2 cellular contexts compared by ENCODE assay signal in the genomic region with DNA sequence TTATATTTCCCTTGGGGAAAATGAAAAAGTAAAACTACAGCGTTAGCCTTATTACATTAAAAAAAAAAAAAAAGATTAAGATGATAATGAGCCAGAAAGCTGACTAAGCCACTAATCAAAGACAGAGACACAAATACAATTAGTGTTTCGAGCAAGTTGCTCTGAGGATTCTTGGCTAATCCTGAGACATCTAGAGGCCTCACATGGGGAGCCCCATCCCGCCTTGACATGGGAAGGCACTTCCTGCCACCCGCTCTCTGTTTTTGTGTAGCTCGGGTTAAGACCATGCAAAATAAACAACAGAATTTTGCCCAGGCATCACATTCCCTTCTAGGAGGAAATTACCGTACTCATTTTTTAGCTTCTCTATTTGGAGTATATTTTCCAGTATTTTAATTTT.
TF ChIP-seq lines count a peak whose summit lies in the region.

No MANE protein-coding gene starts in this region.

TF ChIP-seq in GM23338, 12 proteins besides CTCF, POLR2A, EP300 and RAD21 (continued from another document):
- TF ChIP-seq ZNF331 (CRISPR knock-in tag; IDR thresholded peaks at IDR 0.05; ENCODE audit: low read depth) (no peak), ZNF114 (CRISPR knock-in tag; IDR thresholded peaks at IDR 0.05) (no peak), EZH2phosphoT487 (IDR thresholded peaks at IDR 0.05; ENCODE audit: unreplicated experiment) (no peak), CREB1 (CRISPR knock-in tag; IDR thresholded peaks at IDR 0.05; ENCODE audit: low read depth) (no peak), JUNB (IDR thresholded peaks at IDR 0.05; ENCODE audit: unreplicated experiment) (no peak), STAT1 (IDR thresholded peaks at IDR 0.05; ENCODE audit: unreplicated experiment) (no peak)
- TF ChIP-seq, protein P1, sequence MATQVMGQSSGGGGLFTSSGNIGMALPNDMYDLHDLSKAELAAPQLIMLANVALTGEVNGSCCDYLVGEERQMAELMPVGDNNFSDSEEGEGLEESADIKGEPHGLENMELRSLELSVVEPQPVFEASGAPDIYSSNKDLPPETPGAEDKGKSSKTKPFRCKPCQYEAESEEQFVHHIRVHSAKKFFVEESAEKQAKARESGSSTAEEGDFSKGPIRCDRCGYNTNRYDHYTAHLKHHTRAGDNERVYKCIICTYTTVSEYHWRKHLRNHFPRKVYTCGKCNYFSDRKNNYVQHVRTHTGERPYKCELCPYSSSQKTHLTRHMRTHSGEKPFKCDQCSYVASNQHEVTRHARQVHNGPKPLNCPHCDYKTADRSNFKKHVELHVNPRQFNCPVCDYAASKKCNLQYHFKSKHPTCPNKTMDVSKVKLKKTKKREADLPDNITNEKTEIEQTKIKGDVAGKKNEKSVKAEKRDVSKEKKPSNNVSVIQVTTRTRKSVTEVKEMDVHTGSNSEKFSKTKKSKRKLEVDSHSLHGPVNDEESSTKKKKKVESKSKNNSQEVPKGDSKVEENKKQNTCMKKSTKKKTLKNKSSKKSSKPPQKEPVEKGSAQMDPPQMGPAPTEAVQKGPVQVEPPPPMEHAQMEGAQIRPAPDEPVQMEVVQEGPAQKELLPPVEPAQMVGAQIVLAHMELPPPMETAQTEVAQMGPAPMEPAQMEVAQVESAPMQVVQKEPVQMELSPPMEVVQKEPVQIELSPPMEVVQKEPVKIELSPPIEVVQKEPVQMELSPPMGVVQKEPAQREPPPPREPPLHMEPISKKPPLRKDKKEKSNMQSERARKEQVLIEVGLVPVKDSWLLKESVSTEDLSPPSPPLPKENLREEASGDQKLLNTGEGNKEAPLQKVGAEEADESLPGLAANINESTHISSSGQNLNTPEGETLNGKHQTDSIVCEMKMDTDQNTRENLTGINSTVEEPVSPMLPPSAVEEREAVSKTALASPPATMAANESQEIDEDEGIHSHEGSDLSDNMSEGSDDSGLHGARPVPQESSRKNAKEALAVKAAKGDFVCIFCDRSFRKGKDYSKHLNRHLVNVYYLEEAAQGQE (IDR thresholded peaks at IDR 0.05; ENCODE audit: unreplicated experiment): no peak
- TF ChIP-seq, protein P2, sequence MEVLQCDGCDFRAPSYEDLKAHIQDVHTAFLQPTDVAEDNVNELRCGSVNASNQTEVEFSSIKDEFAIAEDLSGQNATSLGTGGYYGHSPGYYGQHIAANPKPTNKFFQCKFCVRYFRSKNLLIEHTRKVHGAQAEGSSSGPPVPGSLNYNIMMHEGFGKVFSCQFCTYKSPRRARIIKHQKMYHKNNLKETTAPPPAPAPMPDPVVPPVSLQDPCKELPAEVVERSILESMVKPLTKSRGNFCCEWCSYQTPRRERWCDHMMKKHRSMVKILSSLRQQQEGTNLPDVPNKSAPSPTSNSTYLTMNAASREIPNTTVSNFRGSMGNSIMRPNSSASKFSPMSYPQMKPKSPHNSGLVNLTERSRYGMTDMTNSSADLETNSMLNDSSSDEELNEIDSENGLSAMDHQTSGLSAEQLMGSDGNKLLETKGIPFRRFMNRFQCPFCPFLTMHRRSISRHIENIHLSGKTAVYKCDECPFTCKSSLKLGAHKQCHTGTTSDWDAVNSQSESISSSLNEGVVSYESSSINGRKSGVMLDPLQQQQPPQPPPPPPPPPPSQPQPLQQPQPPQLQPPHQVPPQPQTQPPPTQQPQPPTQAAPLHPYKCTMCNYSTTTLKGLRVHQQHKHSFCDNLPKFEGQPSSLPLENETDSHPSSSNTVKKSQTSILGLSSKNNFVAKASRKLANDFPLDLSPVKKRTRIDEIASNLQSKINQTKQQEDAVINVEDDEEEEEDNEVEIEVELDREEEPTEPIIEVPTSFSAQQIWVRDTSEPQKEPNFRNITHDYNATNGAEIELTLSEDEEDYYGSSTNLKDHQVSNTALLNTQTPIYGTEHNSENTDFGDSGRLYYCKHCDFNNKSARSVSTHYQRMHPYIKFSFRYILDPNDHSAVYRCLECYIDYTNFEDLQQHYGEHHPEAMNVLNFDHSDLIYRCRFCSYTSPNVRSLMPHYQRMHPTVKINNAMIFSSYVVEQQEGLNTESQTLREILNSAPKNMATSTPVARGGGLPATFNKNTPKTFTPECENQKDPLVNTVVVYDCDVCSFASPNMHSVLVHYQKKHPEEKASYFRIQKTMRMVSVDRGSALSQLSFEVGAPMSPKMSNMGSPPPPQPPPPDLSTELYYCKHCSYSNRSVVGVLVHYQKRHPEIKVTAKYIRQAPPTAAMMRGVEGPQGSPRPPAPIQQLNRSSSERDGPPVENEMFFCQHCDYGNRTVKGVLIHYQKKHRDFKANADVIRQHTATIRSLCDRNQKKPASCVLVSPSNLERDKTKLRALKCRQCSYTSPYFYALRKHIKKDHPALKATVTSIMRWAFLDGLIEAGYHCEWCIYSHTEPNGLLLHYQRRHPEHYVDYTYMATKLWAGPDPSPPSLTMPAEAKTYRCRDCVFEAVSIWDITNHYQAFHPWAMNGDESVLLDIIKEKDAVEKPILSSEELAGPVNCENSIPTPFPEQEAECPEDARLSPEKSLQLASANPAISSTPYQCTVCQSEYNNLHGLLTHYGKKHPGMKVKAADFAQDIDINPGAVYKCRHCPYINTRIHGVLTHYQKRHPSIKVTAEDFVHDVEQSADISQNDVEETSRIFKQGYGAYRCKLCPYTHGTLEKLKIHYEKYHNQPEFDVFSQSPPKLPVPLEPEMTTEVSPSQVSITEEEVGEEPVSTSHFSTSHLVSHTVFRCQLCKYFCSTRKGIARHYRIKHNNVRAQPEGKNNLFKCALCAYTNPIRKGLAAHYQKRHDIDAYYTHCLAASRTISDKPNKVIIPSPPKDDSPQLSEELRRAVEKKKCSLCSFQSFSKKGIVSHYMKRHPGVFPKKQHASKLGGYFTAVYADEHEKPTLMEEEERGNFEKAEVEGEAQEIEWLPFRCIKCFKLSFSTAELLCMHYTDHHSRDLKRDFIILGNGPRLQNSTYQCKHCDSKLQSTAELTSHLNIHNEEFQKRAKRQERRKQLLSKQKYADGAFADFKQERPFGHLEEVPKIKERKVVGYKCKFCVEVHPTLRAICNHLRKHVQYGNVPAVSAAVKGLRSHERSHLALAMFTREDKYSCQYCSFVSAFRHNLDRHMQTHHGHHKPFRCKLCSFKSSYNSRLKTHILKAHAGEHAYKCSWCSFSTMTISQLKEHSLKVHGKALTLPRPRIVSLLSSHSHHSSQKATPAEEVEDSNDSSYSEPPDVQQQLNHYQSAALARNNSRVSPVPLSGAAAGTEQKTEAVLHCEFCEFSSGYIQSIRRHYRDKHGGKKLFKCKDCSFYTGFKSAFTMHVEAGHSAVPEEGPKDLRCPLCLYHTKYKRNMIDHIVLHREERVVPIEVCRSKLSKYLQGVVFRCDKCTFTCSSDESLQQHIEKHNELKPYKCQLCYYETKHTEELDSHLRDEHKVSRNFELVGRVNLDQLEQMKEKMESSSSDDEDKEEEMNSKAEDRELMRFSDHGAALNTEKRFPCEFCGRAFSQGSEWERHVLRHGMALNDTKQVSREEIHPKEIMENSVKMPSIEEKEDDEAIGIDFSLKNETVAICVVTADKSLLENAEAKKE (CRISPR knock-in tag; IDR thresholded peaks at IDR 0.05): no peak
- TF ChIP-seq, protein P3, sequence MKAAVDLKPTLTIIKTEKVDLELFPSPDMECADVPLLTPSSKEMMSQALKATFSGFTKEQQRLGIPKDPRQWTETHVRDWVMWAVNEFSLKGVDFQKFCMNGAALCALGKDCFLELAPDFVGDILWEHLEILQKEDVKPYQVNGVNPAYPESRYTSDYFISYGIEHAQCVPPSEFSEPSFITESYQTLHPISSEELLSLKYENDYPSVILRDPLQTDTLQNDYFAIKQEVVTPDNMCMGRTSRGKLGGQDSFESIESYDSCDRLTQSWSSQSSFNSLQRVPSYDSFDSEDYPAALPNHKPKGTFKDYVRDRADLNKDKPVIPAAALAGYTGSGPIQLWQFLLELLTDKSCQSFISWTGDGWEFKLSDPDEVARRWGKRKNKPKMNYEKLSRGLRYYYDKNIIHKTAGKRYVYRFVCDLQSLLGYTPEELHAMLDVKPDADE (IDR thresholded peaks at IDR 0.05): no peak

TF ChIP-seq in SK-N-SH treated with all-trans-retinoic acid at 6 μM for 48 hours, 23 proteins besides CTCF, POLR2A, EP300 and RAD21:
- TF ChIP-seq, protein P4, sequence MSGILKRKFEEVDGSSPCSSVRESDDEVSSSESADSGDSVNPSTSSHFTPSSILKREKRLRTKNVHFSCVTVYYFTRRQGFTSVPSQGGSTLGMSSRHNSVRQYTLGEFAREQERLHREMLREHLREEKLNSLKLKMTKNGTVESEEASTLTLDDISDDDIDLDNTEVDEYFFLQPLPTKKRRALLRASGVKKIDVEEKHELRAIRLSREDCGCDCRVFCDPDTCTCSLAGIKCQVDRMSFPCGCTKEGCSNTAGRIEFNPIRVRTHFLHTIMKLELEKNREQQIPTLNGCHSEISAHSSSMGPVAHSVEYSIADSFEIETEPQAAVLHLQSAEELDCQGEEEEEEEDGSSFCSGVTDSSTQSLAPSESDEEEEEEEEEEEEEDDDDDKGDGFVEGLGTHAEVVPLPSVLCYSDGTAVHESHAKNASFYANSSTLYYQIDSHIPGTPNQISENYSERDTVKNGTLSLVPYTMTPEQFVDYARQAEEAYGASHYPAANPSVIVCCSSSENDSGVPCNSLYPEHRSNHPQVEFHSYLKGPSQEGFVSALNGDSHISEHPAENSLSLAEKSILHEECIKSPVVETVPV (CRISPR knock-in tag; IDR thresholded peaks at IDR 0.05): no peak
- TF ChIP-seq ZC3H10 (CRISPR knock-in tag; IDR thresholded peaks at IDR 0.05) (no peak), ISL1 (CRISPR knock-in tag; IDR thresholded peaks at IDR 0.05) (no peak), ZFP3 (CRISPR knock-in tag; IDR thresholded peaks at IDR 0.05) (no peak), GLIS3 (CRISPR knock-in tag; IDR thresholded peaks at IDR 0.05) (no peak), TCF4 (CRISPR knock-in tag; IDR thresholded peaks at IDR 0.05; ENCODE audit: borderline replicate concordance) (no peak), ZNF8 (CRISPR knock-in tag; IDR thresholded peaks at IDR 0.05) (no peak), TOX (CRISPR knock-in tag; IDR thresholded peaks at IDR 0.05; ENCODE audit: borderline replicate concordance) (no peak), ZNF565 (CRISPR knock-in tag; conservative IDR thresholded peaks at IDR 0.05; ENCODE audit: low read depth) (no peak), BACH2 (CRISPR knock-in tag; IDR thresholded peaks at IDR 0.05; ENCODE audit: borderline replicate concordance) (no peak)
- TF ChIP-seq, protein P5, sequence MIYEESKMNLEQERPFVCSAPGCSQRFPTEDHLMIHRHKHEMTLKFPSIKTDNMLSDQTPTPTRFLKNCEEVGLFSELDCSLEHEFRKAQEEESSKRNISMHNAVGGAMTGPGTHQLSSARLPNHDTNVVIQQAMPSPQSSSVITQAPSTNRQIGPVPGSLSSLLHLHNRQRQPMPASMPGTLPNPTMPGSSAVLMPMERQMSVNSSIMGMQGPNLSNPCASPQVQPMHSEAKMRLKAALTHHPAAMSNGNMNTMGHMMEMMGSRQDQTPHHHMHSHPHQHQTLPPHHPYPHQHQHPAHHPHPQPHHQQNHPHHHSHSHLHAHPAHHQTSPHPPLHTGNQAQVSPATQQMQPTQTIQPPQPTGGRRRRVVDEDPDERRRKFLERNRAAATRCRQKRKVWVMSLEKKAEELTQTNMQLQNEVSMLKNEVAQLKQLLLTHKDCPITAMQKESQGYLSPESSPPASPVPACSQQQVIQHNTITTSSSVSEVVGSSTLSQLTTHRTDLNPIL (CRISPR knock-in tag; IDR thresholded peaks at IDR 0.05; ENCODE audit: low read depth): no peak
- TF ChIP-seq, protein P6, sequence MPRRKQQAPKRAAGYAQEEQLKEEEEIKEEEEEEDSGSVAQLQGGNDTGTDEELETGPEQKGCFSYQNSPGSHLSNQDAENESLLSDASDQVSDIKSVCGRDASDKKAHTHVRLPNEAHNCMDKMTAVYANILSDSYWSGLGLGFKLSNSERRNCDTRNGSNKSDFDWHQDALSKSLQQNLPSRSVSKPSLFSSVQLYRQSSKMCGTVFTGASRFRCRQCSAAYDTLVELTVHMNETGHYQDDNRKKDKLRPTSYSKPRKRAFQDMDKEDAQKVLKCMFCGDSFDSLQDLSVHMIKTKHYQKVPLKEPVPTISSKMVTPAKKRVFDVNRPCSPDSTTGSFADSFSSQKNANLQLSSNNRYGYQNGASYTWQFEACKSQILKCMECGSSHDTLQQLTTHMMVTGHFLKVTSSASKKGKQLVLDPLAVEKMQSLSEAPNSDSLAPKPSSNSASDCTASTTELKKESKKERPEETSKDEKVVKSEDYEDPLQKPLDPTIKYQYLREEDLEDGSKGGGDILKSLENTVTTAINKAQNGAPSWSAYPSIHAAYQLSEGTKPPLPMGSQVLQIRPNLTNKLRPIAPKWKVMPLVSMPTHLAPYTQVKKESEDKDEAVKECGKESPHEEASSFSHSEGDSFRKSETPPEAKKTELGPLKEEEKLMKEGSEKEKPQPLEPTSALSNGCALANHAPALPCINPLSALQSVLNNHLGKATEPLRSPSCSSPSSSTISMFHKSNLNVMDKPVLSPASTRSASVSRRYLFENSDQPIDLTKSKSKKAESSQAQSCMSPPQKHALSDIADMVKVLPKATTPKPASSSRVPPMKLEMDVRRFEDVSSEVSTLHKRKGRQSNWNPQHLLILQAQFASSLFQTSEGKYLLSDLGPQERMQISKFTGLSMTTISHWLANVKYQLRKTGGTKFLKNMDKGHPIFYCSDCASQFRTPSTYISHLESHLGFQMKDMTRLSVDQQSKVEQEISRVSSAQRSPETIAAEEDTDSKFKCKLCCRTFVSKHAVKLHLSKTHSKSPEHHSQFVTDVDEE (CRISPR knock-in tag; IDR thresholded peaks at IDR 0.05): no peak
